ENCODE assay signal across 7 cellular contexts in genomic region chrX:12080265-12080664, GRCh38. TPM values are rescaled to one million over a fixed set of nuclear protein-coding genes. Genes with fewer than 3 reads are reported as not detected.
A peak's percentile ranks its signal among the peaks of the same experiment; 100 is the strongest.
DNase-seq lines count a peak whose midpoint lies in the region; ATAC-seq and TF ChIP-seq lines count a peak whose summit lies in the region.

No MANE protein-coding gene starts in this region.

- H3K4me1 ChIP-seq in left lung = no peaks in the 10 kb centered on the region
- no peaks in the 10 kb centered on the region for H3K4me1 ChIP-seq in thyroid gland

- no peak for TF ChIP-seq POLR2A in thyroid gland (IDR thresholded peaks at IDR 0.05)

- DNase-seq in left lung = no peak
- DNase-seq in thyroid gland = no peak
- no peak for DNase-seq in hippocampal formation (lab: John Stamatoyannopoulos, UW)

- H3K27ac ChIP-seq in left lung (no peak overlapping the region), thyroid gland (no peak overlapping the region)

- no peaks in the 10 kb centered on the region for H3K36me3 ChIP-seq in left lung
- H3K36me3 ChIP-seq in thyroid gland = no peaks in the 10 kb centered on the region

- H3K27me3 ChIP-seq in left lung (peaks cover 0 to 3% of the 10 kb centered on the region in 2 donors), thyroid gland (no peaks in the 10 kb centered on the region)

- TF ChIP-seq CTCF in GM12873 (IDR thresholded peaks at IDR 0.05; ENCODE audit: insufficient read depth, low read depth, low read length, missing control alignments) (peak; percentile 62), LNCAP (IDR thresholded peaks at IDR 0.05) (peak; percentile 46), WI38 (IDR thresholded peaks at IDR 0.05; ENCODE audit: low read depth, low read length) (peak; percentile 13; the same call in 1 of the 2 replicates), left lung (IDR thresholded peaks at IDR 0.05) (peak; percentile 24), thyroid gland (IDR thresholded peaks at IDR 0.05) (no peak)

- 0 to 5% methylated on average over 1 of the region's 1 CpG for WGBS in thyroid gland, 2 donors

- H3K4me3 ChIP-seq in WI38 (ENCODE audit: low read depth, low read length) = no peak overlapping the region
- H3K4me3 ChIP-seq in left lung = no peak overlapping the region
- no peak overlapping the region for H3K4me3 ChIP-seq in thyroid gland (replicated peaks in 1 of 3)

- ATAC-seq in left lung (peak; percentile 56), HG02623 (IDR thresholded peaks at IDR 0.05; ENCODE audit: unreplicated experiment) (no peak)

- intact Hi-C loops in left lung (cut with DNase I) (no loop called here), thyroid gland (cut with DNase I) (no loop called here)

- H3K9me3 ChIP-seq in left lung (no peaks in the 10 kb centered on the region), thyroid gland (no peaks in the 10 kb centered on the region)

RNA-seq across cellular contexts. Expression of gene FRMPD4, which starts 58.0 kb away (rescaled TPM):
- total RNA-seq in left lung = not detected
- total RNA-seq in thyroid gland = not detected

Comparison
In these comparisons a context has a peak if more than half of its experiments do, and no peak if none do; other contexts are left out.
1. CTCF ChIP-seq: peak in GM12873 (single experiment), LNCAP (single experiment), WI38 (single experiment) and left lung (2 of 2); none in thyroid gland (0 of 6).